Comparison of ENCODE assay signal across 19 cellular contexts in the genomic region with DNA sequence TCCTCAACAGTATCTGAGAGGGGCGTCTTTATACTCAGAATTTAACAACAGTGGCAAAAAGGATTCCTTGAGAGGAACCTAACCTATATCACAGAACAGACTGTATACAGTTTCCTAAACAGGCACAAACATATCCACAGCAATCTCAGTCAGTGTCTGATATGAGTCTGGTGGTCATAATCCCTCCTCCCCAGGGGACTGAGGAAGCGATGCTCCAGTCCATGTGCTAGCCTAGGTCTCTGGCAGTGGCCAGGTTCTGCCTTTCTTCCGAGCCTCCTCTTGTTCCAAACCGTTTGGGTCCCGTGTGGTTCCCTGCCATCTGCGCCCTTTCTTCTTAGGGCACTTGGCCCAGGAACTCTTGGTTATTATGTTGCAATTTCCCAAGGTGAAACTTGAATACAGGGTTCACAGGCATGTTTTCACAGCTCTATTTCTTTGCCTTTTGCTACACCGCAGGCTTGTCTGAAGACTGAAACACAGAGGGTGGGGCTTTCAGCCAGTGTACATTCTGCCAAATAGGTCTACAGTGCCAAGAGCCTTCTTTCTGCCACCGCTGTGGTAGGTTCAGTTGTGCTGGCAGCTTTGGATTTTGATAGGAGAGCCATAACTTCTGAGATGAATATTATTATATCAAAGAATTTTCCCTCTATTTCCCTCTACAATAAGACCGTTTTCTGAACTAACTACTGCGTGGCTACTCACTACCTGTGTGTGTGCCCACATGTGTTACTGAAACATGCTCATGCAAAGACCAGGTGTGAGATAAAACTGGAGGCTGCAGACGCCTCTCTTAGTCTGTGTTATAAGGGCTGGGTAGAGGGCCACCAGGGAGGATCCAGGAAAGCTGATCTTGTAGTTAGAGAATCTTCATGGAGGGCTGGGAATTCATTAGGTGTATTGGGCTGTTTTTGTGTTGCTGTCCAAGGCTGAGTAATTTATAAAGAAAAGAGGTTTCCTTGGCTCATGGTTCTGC.
DNase-seq lines count a peak whose midpoint lies in the region; ATAC-seq and TF ChIP-seq lines count a peak whose summit lies in the region.
"Had no signal": no experiment of that assay in that cellular context is flagged by ENCODE, and none has a peak within 500 bp of the region (broad histone marks: within the 10 kb centered on the region; RNA-seq: fewer than 3 reads in every experiment).

No MANE protein-coding gene starts in this region.

- H3K36me3 ChIP-seq in osteoblast (ENCODE audit: insufficient read depth, low read length), result no peaks in the 10 kb centered on the region
- H3K36me3 ChIP-seq in upper lobe of left lung, result no peaks in the 10 kb centered on the region
- H3K36me3 ChIP-seq: BE2C, MG63 had no signal

- no peak for TF ChIP-seq EP300 in upper lobe of left lung (IDR thresholded peaks at IDR 0.05)

- H2AFZ ChIP-seq in osteoblast (ENCODE audit: low read length), result peak overlapping the region; percentile 80

- intact Hi-C loops in dendritic cell treated with granulocyte-macrophage colony-stimulating factor and Interleukin-4, amounts not matched to agents 40 ng/mL and 50 ng/mL, for 4 days (cut with micrococcal nuclease), result no loop called here
- intact Hi-C loops in right cardiac atrium (cut with DNase I), result loop anchor here in 2 of 4 donors (5.0 kb wide), 1 partner anchor 40 kb away; no protein-coding TSS in a partner anchor

- peaks cover 27% of the 10 kb centered on the region for H3K36me3 Mint-ChIP-seq in dendritic cell treated with granulocyte-macrophage colony-stimulating factor and Interleukin-4, amounts not matched to agents 40 ng/mL and 50 ng/mL, for 4 days (ENCODE audit: low read depth)

- DNase-seq in right cardiac atrium, result no peak
- DNase-seq in osteoblast (ENCODE audit: insufficient read length, low spot score, missing footprints), result no peak
- no peak for DNase-seq in upper lobe of left lung
- DNase-seq in HCEC 1CT, result no peak
- no peak for DNase-seq in MV-4-11 (lab: John Stamatoyannopoulos, UW)
- DNase-seq: activated B cell treated with CpG ODN at 0.5 μM for 24 hours; activated naive CD4-positive, alpha-beta T cell; BE2C; caudate nucleus; effector memory CD8-positive, alpha-beta T cell; immature natural killer cell; MG63; NCI-H1930; NCI-H526; stimulated activated CD4-positive, alpha-beta T cell treated with anti-CD3 and anti-CD28 coated beads, Interleukin-2, amount 100 ng/mL, for 48 hours; stimulated activated CD8-positive, alpha-beta memory T cell treated with anti-CD3 and anti-CD28 coated beads, Interleukin-4, amount 100 ng/mL, for 48 hours; T-cell had no signal

- H3K4me3 ChIP-seq in right cardiac atrium (ENCODE audit: low read length) (no peak overlapping the region), osteoblast (ENCODE audit: insufficient read depth, low read length) (no peak overlapping the region), upper lobe of left lung (no peak overlapping the region)
- H3K4me3 ChIP-seq: MG63 had no signal

- no peak overlapping the region for H3K4me2 ChIP-seq in osteoblast (ENCODE audit: insufficient read depth, low read length)

- H3K9me3 Mint-ChIP-seq in dendritic cell treated with granulocyte-macrophage colony-stimulating factor and Interleukin-4, amounts not matched to agents 40 ng/mL and 50 ng/mL, for 4 days, result peaks cover 31% of the 10 kb centered on the region

- H3K9me3 ChIP-seq in right cardiac atrium (ENCODE audit: control insufficient read depth, low read length) (no peaks in the 10 kb centered on the region), osteoblast (ENCODE audit: low read depth, low read length) (peaks cover 6% of the 10 kb centered on the region), upper lobe of left lung (peaks cover 0 to 8% (median 4%) of the 10 kb centered on the region in 4 donors)
- H3K9me3 ChIP-seq: BE2C had no signal

- no peak for TF ChIP-seq POLR2A in upper lobe of left lung (IDR thresholded peaks at IDR 0.05)

- H3K4me1 Mint-ChIP-seq in dendritic cell treated with granulocyte-macrophage colony-stimulating factor and Interleukin-4, amounts not matched to agents 40 ng/mL and 50 ng/mL, for 4 days (ENCODE audit: low read depth), result peaks cover 24% of the 10 kb centered on the region
- H3K4me1 Mint-ChIP-seq: activated B cell treated with CpG ODN at 0.5 μM for 24 hours, T-cell had no signal

- no peak overlapping the region for H3K4me3 Mint-ChIP-seq in dendritic cell treated with granulocyte-macrophage colony-stimulating factor and Interleukin-4, amounts not matched to agents 40 ng/mL and 50 ng/mL, for 4 days
- H3K4me3 Mint-ChIP-seq: activated B cell treated with CpG ODN at 0.5 μM for 24 hours; effector memory CD8-positive, alpha-beta T cell; immature natural killer cell; T-cell had no signal

- no peaks in the 10 kb centered on the region for H3K79me2 ChIP-seq in osteoblast (ENCODE audit: insufficient read depth, low read length)

- H3K27me3 ChIP-seq in right cardiac atrium (ENCODE audit: control insufficient read depth, insufficient read depth), result no peaks in the 10 kb centered on the region
- H3K27me3 ChIP-seq in osteoblast (ENCODE audit: insufficient read depth, low read length), result no peaks in the 10 kb centered on the region
- no peaks in the 10 kb centered on the region for H3K27me3 ChIP-seq in upper lobe of left lung
- H3K27me3 ChIP-seq: BE2C, MG63 had no signal

- 72% methylated on average over 11 of the region's 11 CpGs for WGBS in right cardiac atrium
- WGBS in upper lobe of left lung, 2 donors, result 73 to 75% methylated on average over 11 of the region's 11 CpGs

- H4K20me1 ChIP-seq in osteoblast (ENCODE audit: insufficient read depth, low read length), result no peaks in the 10 kb centered on the region

- peak overlapping the region; percentile 62 for H3K27ac Mint-ChIP-seq in dendritic cell treated with granulocyte-macrophage colony-stimulating factor and Interleukin-4, amounts not matched to agents 40 ng/mL and 50 ng/mL, for 4 days
- H3K27ac Mint-ChIP-seq: activated B cell treated with CpG ODN at 0.5 μM for 24 hours; effector memory CD8-positive, alpha-beta T cell; immature natural killer cell; T-cell had no signal

- TF ChIP-seq CTCF in osteoblast (IDR thresholded peaks at IDR 0.05; ENCODE audit: extremely low read depth, low read depth, low read length) (no peak), upper lobe of left lung (IDR thresholded peaks at IDR 0.05) (no peak)

- H3K27ac ChIP-seq in right cardiac atrium (ENCODE audit: low read length), result peak overlapping the region; percentile 93
- H3K27ac ChIP-seq in osteoblast (ENCODE audit: low read depth, low read length), result no peak overlapping the region
- H3K27ac ChIP-seq in upper lobe of left lung, result peak overlapping the region; percentile 31 to 75 (median 46)

- ATAC-seq in right cardiac atrium, result peak; percentile 29 to 41
- ATAC-seq in upper lobe of left lung (ENCODE audit: low FRiP score in 2 of 2), result peak in 1 of 2 donors; percentile 56
- no peak for ATAC-seq in HG03457 (IDR thresholded peaks at IDR 0.05; ENCODE audit: unreplicated experiment)
- ATAC-seq: effector memory CD8-positive, alpha-beta T cell; T-cell had no signal

- H3K4me1 ChIP-seq in right cardiac atrium (ENCODE audit: control insufficient read depth, insufficient read depth, low read length), result peaks cover 5% of the 10 kb centered on the region
- no peaks in the 10 kb centered on the region for H3K4me1 ChIP-seq in osteoblast (ENCODE audit: insufficient read depth, low read length)
- H3K4me1 ChIP-seq in upper lobe of left lung, result peaks cover 0 to 20% (median 11%) of the 10 kb centered on the region in 4 donors
- H3K4me1 ChIP-seq: BE2C had no signal

- H3K27me3 Mint-ChIP-seq in dendritic cell treated with granulocyte-macrophage colony-stimulating factor and Interleukin-4, amounts not matched to agents 40 ng/mL and 50 ng/mL, for 4 days, result no peaks in the 10 kb centered on the region
- H3K27me3 Mint-ChIP-seq: activated B cell treated with CpG ODN at 0.5 μM for 24 hours had no signal
